15 cellular contexts compared by ENCODE assay signal in genomic region chr14:75143761-75144527, GRCh38. TPM values are rescaled to one million over a fixed set of nuclear protein-coding genes. Genes with fewer than 3 reads are reported as not detected.
A peak's percentile ranks its signal among the peaks of the same experiment; 100 is the strongest.
DNase-seq lines count a peak whose midpoint lies in the region; ATAC-seq and TF ChIP-seq lines count a peak whose summit lies in the region.
"Had no signal": no experiment of that assay in that cellular context is flagged by ENCODE, and none has a peak within 500 bp of the region (broad histone marks: within the 10 kb centered on the region; RNA-seq: fewer than 3 reads in every experiment).

No MANE protein-coding gene starts in this region.

- H3K9me3 Mint-ChIP-seq in memory B cell, result no peaks in the 10 kb centered on the region
- H3K9me3 Mint-ChIP-seq: activated CD4-positive, alpha-beta memory T cell treated with anti-CD3 and anti-CD28 coated beads, Interleukin-2, amount 10 ng/mL, durations not matched to agents 7 days and 5 days; stimulated activated naive CD8-positive, alpha-beta T cell treated with anti-CD3 and anti-CD28 coated beads, Interleukin-15, Interleukin-2, amounts not matched to agents 100 ng/mL and 50 ng/mL, for 24 hours had no signal

- no peaks in the 10 kb centered on the region for H3K27me3 Mint-ChIP-seq in memory B cell
- H3K27me3 Mint-ChIP-seq: activated CD4-positive, alpha-beta memory T cell treated with anti-CD3 and anti-CD28 coated beads, Interleukin-2, amount 10 ng/mL, durations not matched to agents 7 days and 5 days; stimulated activated naive CD8-positive, alpha-beta T cell treated with anti-CD3 and anti-CD28 coated beads, Interleukin-15, Interleukin-2, amounts not matched to agents 100 ng/mL and 50 ng/mL, for 24 hours had no signal

- TF ChIP-seq POLR2A in body of pancreas (IDR thresholded peaks at IDR 0.05) (no peak), stomach (IDR thresholded peaks at IDR 0.05) (no peak)

- H3K4me3 Mint-ChIP-seq in memory B cell, result no peak overlapping the region
- H3K4me3 Mint-ChIP-seq: activated CD4-positive, alpha-beta memory T cell treated with anti-CD3 and anti-CD28 coated beads, Interleukin-2, amount 10 ng/mL, durations not matched to agents 7 days and 5 days; stimulated activated naive CD8-positive, alpha-beta T cell treated with anti-CD3 and anti-CD28 coated beads, Interleukin-15, Interleukin-2, amounts not matched to agents 100 ng/mL and 50 ng/mL, for 24 hours had no signal

- peak; percentile 21 for DNase-seq in LHCN-M2 (ENCODE audit: low read depth)
- DNase-seq in body of pancreas, result no peak
- DNase-seq in memory B cell (ENCODE audit: low spot score in 2 of 2), result no peak
- DNase-seq in stomach, result no peak
- DNase-seq in HuH-7.5 (ENCODE audit: low spot score), result no peak
- DNase-seq: activated CD4-positive, alpha-beta memory T cell treated with anti-CD3 and anti-CD28 coated beads, Interleukin-2, amount 10 ng/mL, durations not matched to agents 7 days and 5 days; activated naive CD4-positive, alpha-beta T cell treated with Interleukin-2 at 50 U/mL for 16 hours; cortex of kidney; NCI-H146; NCI-H510A treated with DMSO at 0.1 percent for 48 hours had no signal

- H3K4me1 ChIP-seq in body of pancreas (peaks cover 69% of the 10 kb centered on the region), stomach (peaks cover 19 to 93% (median 53%) of the 10 kb centered on the region in 4 donors)

- H3K9me3 ChIP-seq in body of pancreas, result no peaks in the 10 kb centered on the region
- H3K9me3 ChIP-seq in stomach, result no peaks in the 10 kb centered on the region
- H3K9me3 ChIP-seq: prostate gland had no signal

- H3K4me1 Mint-ChIP-seq in memory B cell, result peaks cover 20% of the 10 kb centered on the region

- H3K4me3 ChIP-seq in body of pancreas, result no peak overlapping the region
- no peak overlapping the region for H3K4me3 ChIP-seq in stomach
- H3K4me3 ChIP-seq: prostate gland had no signal

- WGBS in body of pancreas, 2 donors, result 65 to 71% methylated on average over 9 of the region's 9 CpGs
- WGBS in stomach, 5 donors, result 78 to 85% (median 81%) methylated on average over 9 of the region's 9 CpGs

- no peak for TF ChIP-seq EP300 in stomach (IDR thresholded peaks at IDR 0.05)

- ATAC-seq in body of pancreas (no peak), memory B cell (ENCODE audit: low read depth) (no peak), HG02798 (IDR thresholded peaks at IDR 0.05; ENCODE audit: poor library complexity, unreplicated experiment) (no peak), HG02642 (IDR thresholded peaks at IDR 0.05; ENCODE audit: poor library complexity, unreplicated experiment) (no peak)
- ATAC-seq: Panc1 had no signal

- peaks cover 9% of the 10 kb centered on the region for H3K36me3 Mint-ChIP-seq in memory B cell

- H3K36me3 ChIP-seq in body of pancreas (replicated peaks in 1 of 2; ENCODE audit: insufficient read depth in 1 of 2, low read depth in 2 of 2) (no peaks in the 10 kb centered on the region), stomach (peaks cover 3 to 21% (median 16%) of the 10 kb centered on the region in 4 donors)
- H3K36me3 ChIP-seq: prostate gland had no signal

- H3K27ac ChIP-seq in body of pancreas (peak overlapping the region; percentile 21 to 94 (median 39)), stomach (peak overlapping the region in 3 of 5 donors; percentile 84 to 89 (median 87))
- H3K27ac ChIP-seq: prostate gland had no signal

- H3K27ac Mint-ChIP-seq in memory B cell, result peak overlapping the region; percentile 4
- H3K27ac Mint-ChIP-seq: activated CD4-positive, alpha-beta memory T cell treated with anti-CD3 and anti-CD28 coated beads, Interleukin-2, amount 10 ng/mL, durations not matched to agents 7 days and 5 days; stimulated activated naive CD8-positive, alpha-beta T cell treated with anti-CD3 and anti-CD28 coated beads, Interleukin-15, Interleukin-2, amounts not matched to agents 100 ng/mL and 50 ng/mL, for 24 hours had no signal

- TF ChIP-seq CTCF in body of pancreas (IDR thresholded peaks at IDR 0.05), result no peak
- no peak for TF ChIP-seq CTCF in stomach (IDR thresholded peaks at IDR 0.05)

- H3K27me3 ChIP-seq in body of pancreas (no peaks in the 10 kb centered on the region), stomach (no peaks in the 10 kb centered on the region)

- intact Hi-C loops in body of pancreas (cut with DNase I), result no loop called here
- intact Hi-C loops in stomach (cut with DNase I; ENCODE audit: low total_unique reads), result no loop called here

RNA-seq across cellular contexts. Expression of gene NEK9, which starts 17.1 kb away (rescaled TPM):
- 37.9 and 38.7 TPM in 2 replicates for total RNA-seq in LHCN-M2 (2014; rRNA removed)
- 38.0 TPM for polyA plus RNA-seq in LHCN-M2 (2012)
- total RNA-seq in body of pancreas, result 10 to 100 TPM; 26.4 to 38.4 TPM
- 100 to 1,000 TPM in 1 of 5 donors, 10 to 100 TPM in 4; 17.1 to 225 (median 49.1) TPM for total RNA-seq in stomach
- polyA plus RNA-seq in stomach, result 10 to 100 TPM; 12.5 to 26.4 (median 13.1) TPM

RNA-seq across cellular contexts. Expression of gene TMED10, which starts 32.5 kb away (rescaled TPM):
- total RNA-seq in LHCN-M2 (2014; rRNA removed) (313 and 322 TPM in 2 replicates), body of pancreas (100 to 1,000 TPM; 150 to 243 TPM), stomach (100 to 1,000 TPM in 4 of 5 donors, 10 to 100 TPM in 1; 26.6 to 292 (median 140) TPM)
- polyA plus RNA-seq in LHCN-M2 (2012), result 217 TPM
- 10 to 100 TPM; 48.4 to 71.7 (median 61.9) TPM for polyA plus RNA-seq in stomach
